9 cellular contexts compared by ENCODE assay signal in genomic region chr17:36657763-36658490, GRCh38. TPM values are rescaled to one million over a fixed set of nuclear protein-coding genes. Genes with fewer than 3 reads are reported as not detected.
DNase-seq lines count a peak whose midpoint lies in the region; ATAC-seq and TF ChIP-seq lines count a peak whose summit lies in the region.
"Had no signal": no experiment of that assay in that cellular context is flagged by ENCODE, and none has a peak within 500 bp of the region (broad histone marks: within the 10 kb centered on the region; RNA-seq: fewer than 3 reads in every experiment).

No MANE protein-coding gene starts in this region.

- peaks cover 36 to 42% of the 10 kb centered on the region in 2 donors for H3K27me3 Mint-ChIP-seq in natural killer cell (ENCODE audit: low read depth in 2 of 2)

- H3K4me1 Mint-ChIP-seq in natural killer cell, result peaks cover 0 to 5% of the 10 kb centered on the region in 2 donors

- peak overlapping the region; percentile 5 for H3K9ac ChIP-seq in endocrine pancreas (ENCODE audit: control insufficient read depth, insufficient read depth, low read length)

- no peak overlapping the region for H3K27ac Mint-ChIP-seq in natural killer cell

- H3K36me3 ChIP-seq in endocrine pancreas (ENCODE audit: control insufficient read depth, insufficient read depth, low read length), result no peaks in the 10 kb centered on the region

- H3K36me3 Mint-ChIP-seq in natural killer cell, result no peaks in the 10 kb centered on the region

- intact Hi-C loops in natural killer cell (cut with micrococcal nuclease), result no loop called here

- no peaks in the 10 kb centered on the region for H3K27me3 ChIP-seq in endocrine pancreas (ENCODE audit: control insufficient read depth, insufficient read depth, low read length)

- H3K4me1 ChIP-seq in endocrine pancreas (ENCODE audit: control insufficient read depth, insufficient read depth, low read length), result no peaks in the 10 kb centered on the region

- POLR2A ChIA-PET in GM10248 (lab: Yijun Ruan, JAX), result no interaction called here

- no peak overlapping the region for H3K4me3 ChIP-seq in endocrine pancreas (ENCODE audit: control insufficient read depth, insufficient read depth, low read length)
- H3K4me3 ChIP-seq: lung, PC-9 had no signal

- ATAC-seq in natural killer cell (peak in 1 of 3 donors; percentile 61), GM19397 (IDR thresholded peaks at IDR 0.05; ENCODE audit: unreplicated experiment) (no peak)

- peak; percentile 39 for DNase-seq in GM10248 (ENCODE audit: extremely low spot score)
- DNase-seq in NCI-H69 (lab: John Stamatoyannopoulos, UW), result peak; percentile 78
- no peak for DNase-seq in natural killer cell
- DNase-seq in NCI-H2196 treated with DMSO at 0.1 percent for 48 hours (lab: John Stamatoyannopoulos, UW; ENCODE audit: unreplicated experiment), result no peak
- DNase-seq in EL, result no peak

- no peaks in the 10 kb centered on the region for H3K9me3 ChIP-seq in endocrine pancreas (ENCODE audit: control insufficient read depth, low read length)

- H3K4me3 Mint-ChIP-seq in natural killer cell, result peak overlapping the region; percentile 77

- TF ChIP-seq CTCF in GM10248 (IDR thresholded peaks at IDR 0.05; ENCODE audit: control extremely low read depth, extremely low read depth, low read depth, missing control alignments) (peak; percentile 24), natural killer cell (IDR thresholded peaks at IDR 0.05) (no peak)

- CTCF ChIA-PET in GM10248 (lab: Yijun Ruan, JAX), result interaction anchor here (1.3 to 2.6 kb wide), 2 partner anchors 11 to 49 kb away, joined by 3 to 7 read pairs; no protein-coding TSS in a partner anchor

- H3K9me3 Mint-ChIP-seq in natural killer cell, result no peaks in the 10 kb centered on the region

RNA-seq across cellular contexts. Expression of gene MRM1, which starts 56.5 kb away (rescaled TPM):
- 1 to 10 TPM; 1.3 to 2.8 (median 1.7) TPM for total RNA-seq in natural killer cell

Comparison
In these comparisons a context has a peak if more than half of its experiments do, and no peak if none do; other contexts are left out.
1. DNase-seq: peak in GM10248 (single experiment) and NCI-H69 (single experiment); none in natural killer cell (single experiment), NCI-H2196 treated with DMSO at 0.1 percent for 48 hours (single experiment) and EL (single experiment).